Comparison of ENCODE assay signal across 31 cellular contexts in genomic region chr5:173463207-173463606, GRCh38.
"Had no signal": no experiment of that assay in that cellular context is flagged by ENCODE, and none has a peak within 500 bp of the region (broad histone marks: within the 10 kb centered on the region; RNA-seq: fewer than 3 reads in every experiment).

No MANE protein-coding gene starts in this region.

- H3K27ac ChIP-seq: adrenal gland, body of pancreas, cardiac muscle cell, colonic mucosa, epithelial cell of prostate, esophagus squamous epithelium, gastroesophageal sphincter had no signal

- ATAC-seq: activated CD4-positive, alpha-beta T cell treated with anti-CD3 and anti-CD28 coated beads for 36 hours; activated CD8-positive, alpha-beta memory T cell treated with anti-CD3 and anti-CD28 coated beads, Interleukin-2, amount 10 ng/mL, durations not matched to agents 7 days and 5 days; activated CD8-positive, alpha-beta T cell treated with anti-CD3 and anti-CD28 coated beads, Interleukin-2, amount 10 ng/mL, durations not matched to agents 7 days and 5 days; activated naive CD8-positive, alpha-beta T cell treated with anti-CD3 and anti-CD28 coated beads, Interleukin-2, amount 50 U/mL, for 24 hours; body of pancreas; gastroesophageal sphincter had no signal

- H3K4me1 ChIP-seq: body of pancreas, colonic mucosa, esophagus squamous epithelium, gastroesophageal sphincter had no signal

- FAIRE-seq: endometrium, endothelial cell of umbilical vein had no signal

- DNase-seq: activated CD4-positive, alpha-beta memory T cell treated with anti-CD3 and anti-CD28 coated beads for 36 hours; activated CD4-positive, alpha-beta T cell treated with anti-CD3 and anti-CD28 coated beads for 36 hours; activated CD4-positive, alpha-beta T cell treated with anti-CD3 and anti-CD28 coated beads, Interleukin-2, amount 10 ng/mL, durations not matched to agents 24 days and 14 days; activated CD4-positive, CD25-positive, alpha-beta regulatory T cell; activated CD4-positive, CD25-positive, alpha-beta regulatory T cell treated with anti-CD3 and anti-CD28 coated beads, Interleukin-2, amount 50 U/mL, for 72 hours; activated CD8-positive, alpha-beta memory T cell treated with anti-CD3 and anti-CD28 coated beads, Interleukin-2, amount 10 ng/mL, durations not matched to agents 7 days and 5 days; activated CD8-positive, alpha-beta memory T cell treated with anti-CD3 and anti-CD28 coated beads, Interleukin-2, amount 50 U/mL, for 4 hours; activated CD8-positive, alpha-beta T cell treated with anti-CD3 and anti-CD28 coated beads, Interleukin-2, amount 10 ng/mL, durations not matched to agents 7 days and 5 days; activated effector memory CD4-positive, alpha-beta T cell treated with anti-CD3 and anti-CD28 coated beads, Interleukin-2, amount 50 U/mL, for 16 hours; activated naive CD4-positive, alpha-beta T cell treated with anti-CD3 and anti-CD28 coated beads for 36 hours; activated naive CD8-positive, alpha-beta T cell treated with anti-CD3 and anti-CD28 coated beads for 36 hours; activated naive CD8-positive, alpha-beta T cell treated with anti-CD3 and anti-CD28 coated beads, Interleukin-2, amount 50 U/mL, for 24 hours; activated T-cell treated with anti-CD3 and anti-CD28 coated beads, Interleukin-2, amount 50 U/mL, for 1 hour; activated T-cell treated with anti-CD3 and anti-CD28 coated beads, Interleukin-2, amount 50 U/mL, for 48 hours; adrenal gland; amygdala; aorta; body of pancreas; central memory CD4-positive, alpha-beta T cell; cerebellar nuclear complex; colonic mucosa; effector CD8-positive, alpha-beta T cell; esophagus squamous epithelium; foreskin melanocyte; head of caudate nucleus; T-helper 2 cell had no signal

- H3K36me3 ChIP-seq: adrenal gland, cardiac muscle cell, colonic mucosa, esophagus squamous epithelium, gastroesophageal sphincter had no signal

- H3K4me3 ChIP-seq: adrenal gland, body of pancreas, cardiac muscle cell, colonic mucosa, esophagus squamous epithelium, gastroesophageal sphincter had no signal

- H3K27me3 ChIP-seq: adrenal gland, body of pancreas, cardiac muscle cell, colonic mucosa, esophagus squamous epithelium, gastroesophageal sphincter had no signal

- H3K9me3 ChIP-seq: adrenal gland, body of pancreas, colonic mucosa, esophagus squamous epithelium, gastroesophageal sphincter had no signal
